ENCODE assay signal across 16 cellular contexts in the genomic region with DNA sequence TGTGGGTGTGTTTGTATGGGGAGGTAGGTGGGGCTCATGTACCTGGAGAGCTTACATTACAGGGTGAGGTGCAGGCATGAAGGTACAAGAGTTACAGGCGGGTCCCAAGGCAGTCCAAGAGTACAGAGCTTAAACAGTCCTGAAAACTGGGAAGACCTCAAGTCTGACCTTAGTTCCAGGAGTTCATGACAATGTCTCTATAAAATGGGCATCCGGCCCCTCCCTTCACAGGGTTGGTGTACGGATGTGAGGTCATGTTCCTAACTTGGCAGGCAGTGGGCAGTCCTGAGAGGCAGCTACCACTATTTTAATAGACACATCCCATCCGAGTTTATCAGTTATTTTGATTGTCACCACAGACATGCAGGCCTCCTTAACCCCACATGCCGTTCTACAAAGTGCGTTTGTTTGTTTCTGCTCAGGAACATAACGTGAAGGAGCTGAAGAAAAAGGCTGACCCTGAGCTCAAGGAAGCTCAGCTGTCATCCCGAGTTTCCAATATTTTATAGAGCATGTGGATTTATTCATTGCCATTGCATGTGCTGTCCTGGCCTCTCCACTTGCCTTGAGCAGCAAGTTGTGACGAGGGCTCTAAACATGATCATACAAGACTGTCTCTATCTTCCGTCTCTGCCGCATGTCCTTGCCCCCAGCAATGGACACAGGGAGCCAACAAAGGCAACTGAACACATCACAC.
DNase-seq lines count a peak whose midpoint lies in the region; ATAC-seq and TF ChIP-seq lines count a peak whose summit lies in the region.
"Had no signal": no experiment of that assay in that cellular context is flagged by ENCODE, and none has a peak within 500 bp of the region (broad histone marks: within the 10 kb centered on the region; RNA-seq: fewer than 3 reads in every experiment).

No MANE protein-coding gene starts in this region.

- CTCF ChIA-PET in activated CD4-positive, alpha-beta T cell treated with anti-CD3 and anti-CD28 coated beads, Interleukin-2, amount 10 ng/mL, durations not matched to agents 7 days and 5 days (lab: Charles Lee), result no interaction called here

- H3K4me1 Mint-ChIP-seq in activated CD4-positive, alpha-beta T cell treated with anti-CD3 and anti-CD28 coated beads, Interleukin-2, amount 10 ng/mL, durations not matched to agents 7 days and 5 days, result no peaks in the 10 kb centered on the region

- WGBS in esophagus, 2 donors, result 52 to 66% methylated on average over 11 of the region's 11 CpGs

- H3K27me3 ChIP-seq in right atrium auricular region (no peaks in the 10 kb centered on the region), esophagus (ENCODE audit: control insufficient read depth in 1 of 2, insufficient read depth in 2 of 2, low read length in 2 of 2) (no peaks in the 10 kb centered on the region), vagina (no peaks in the 10 kb centered on the region)
- H3K27me3 ChIP-seq: tibial artery had no signal

- no peaks in the 10 kb centered on the region for H3K36me3 Mint-ChIP-seq in activated CD4-positive, alpha-beta T cell treated with anti-CD3 and anti-CD28 coated beads, Interleukin-2, amount 10 ng/mL, durations not matched to agents 7 days and 5 days (ENCODE audit: low read depth)

- DNase-seq in Right ventricle myocardium inferior (ENCODE audit: missing footprints) (no peak), right atrium auricular region (ENCODE audit: low spot score) (no peak), mucosa of descending colon (peak in 2 of 3 donors; percentile 45 to 50), vagina (ENCODE audit: extremely low spot score in 2 of 2) (no peak), AG20443 (ENCODE audit: low spot score) (no peak), GM10266 (ENCODE audit: extremely low spot score) (no peak)
- DNase-seq in activated CD4-positive, alpha-beta T cell treated with anti-CD3 and anti-CD28 coated beads, Interleukin-2, amount 10 ng/mL, durations not matched to agents 7 days and 5 days, result no peak
- DNase-seq: 8988T; amniotic stem cell; NCI-H1048; retina; stimulated activated CD4-positive, alpha-beta T cell treated with anti-CD3 and anti-CD28 coated beads, Interleukin-2, amount 100 ng/mL, for 48 hours; tibial artery had no signal

- peaks cover 4% of the 10 kb centered on the region for H3K9me3 Mint-ChIP-seq in activated CD4-positive, alpha-beta T cell treated with anti-CD3 and anti-CD28 coated beads, Interleukin-2, amount 10 ng/mL, durations not matched to agents 7 days and 5 days

- no peaks in the 10 kb centered on the region for H3K9me3 ChIP-seq in right atrium auricular region
- H3K9me3 ChIP-seq in esophagus (ENCODE audit: control insufficient read depth in 2 of 2, insufficient read depth in 1 of 2, low read depth in 1 of 2, low read length in 1 of 2), result no peaks in the 10 kb centered on the region
- no peaks in the 10 kb centered on the region for H3K9me3 ChIP-seq in mucosa of descending colon
- H3K9me3 ChIP-seq in vagina, result no peaks in the 10 kb centered on the region
- H3K9me3 ChIP-seq: tibial artery had no signal

- H3K4me3 ChIP-seq in right atrium auricular region, result no peak overlapping the region
- no peak overlapping the region for H3K4me3 ChIP-seq in esophagus (ENCODE audit: low read depth in 1 of 2, low read length in 2 of 2)
- H3K4me3 ChIP-seq in mucosa of descending colon, result no peak overlapping the region
- no peak overlapping the region for H3K4me3 ChIP-seq in vagina
- H3K4me3 ChIP-seq: coronary artery, tibial artery had no signal

- H3K27me3 Mint-ChIP-seq in activated CD4-positive, alpha-beta T cell treated with anti-CD3 and anti-CD28 coated beads, Interleukin-2, amount 10 ng/mL, durations not matched to agents 7 days and 5 days, result no peaks in the 10 kb centered on the region

- no peaks in the 10 kb centered on the region for H3K36me3 ChIP-seq in right atrium auricular region
- no peaks in the 10 kb centered on the region for H3K36me3 ChIP-seq in esophagus (ENCODE audit: control insufficient read depth in 2 of 2, insufficient read depth in 2 of 2, low read length in 1 of 2)
- no peaks in the 10 kb centered on the region for H3K36me3 ChIP-seq in mucosa of descending colon (ENCODE audit: low read depth)
- no peaks in the 10 kb centered on the region for H3K36me3 ChIP-seq in vagina
- H3K36me3 ChIP-seq: tibial artery had no signal

- ATAC-seq in Right ventricle myocardium inferior (peak; percentile 20), mucosa of descending colon (peak; percentile 85)

- intact Hi-C loops in Right ventricle myocardium inferior (cut with DNase I) (no loop called here), mucosa of descending colon (cut with DNase I, micrococcal nuclease) (no loop called here), vagina (cut with DNase I) (no loop called here)

- POLR2A ChIA-PET in activated CD4-positive, alpha-beta T cell treated with anti-CD3 and anti-CD28 coated beads, Interleukin-2, amount 10 ng/mL, durations not matched to agents 7 days and 5 days (lab: Charles Lee), result no interaction called here

- no peak for TF ChIP-seq CTCF in right atrium auricular region (IDR thresholded peaks at IDR 0.05)
- no peak for TF ChIP-seq CTCF in mucosa of descending colon (IDR thresholded peaks at IDR 0.05)
- no peak for TF ChIP-seq CTCF in vagina (IDR thresholded peaks at IDR 0.05)
- TF ChIP-seq CTCF in GM10266 (IDR thresholded peaks at IDR 0.05; ENCODE audit: control insufficient read depth, insufficient read depth, low read depth, missing control alignments), result no peak

- no peak for TF ChIP-seq POLR2A in vagina (IDR thresholded peaks at IDR 0.05)

- H3K4me1 ChIP-seq in right atrium auricular region (no peaks in the 10 kb centered on the region), esophagus (ENCODE audit: control insufficient read depth in 2 of 2, insufficient read depth in 2 of 2, low read length in 1 of 2) (peaks cover 0 to 8% of the 10 kb centered on the region in 2 donors), mucosa of descending colon (ENCODE audit: low read depth) (peaks cover 19% of the 10 kb centered on the region), vagina (peaks cover 26% of the 10 kb centered on the region)
- H3K4me1 ChIP-seq: tibial artery had no signal

- no peak overlapping the region for H3K4me3 Mint-ChIP-seq in activated CD4-positive, alpha-beta T cell treated with anti-CD3 and anti-CD28 coated beads, Interleukin-2, amount 10 ng/mL, durations not matched to agents 7 days and 5 days

- H3K27ac Mint-ChIP-seq in activated CD4-positive, alpha-beta T cell treated with anti-CD3 and anti-CD28 coated beads, Interleukin-2, amount 10 ng/mL, durations not matched to agents 7 days and 5 days, result no peak overlapping the region
- H3K27ac Mint-ChIP-seq: activated T-helper 2 cell treated with anti-CD3 and anti-CD28 coated beads, Interferon-gamma antibody, Interleukin-2, Interleukin-4, amounts not matched to agents 10 μg/mL and 5 μg/mL and 100 μg/mL, durations not matched to agents 14 hours and 24 hours and 36 hours had no signal

- H3K27ac ChIP-seq in right atrium auricular region, result peak overlapping the region in 1 of 2 donors; percentile 36
- peak overlapping the region; percentile 22 to 26 for H3K27ac ChIP-seq in esophagus (ENCODE audit: low read depth in 2 of 2, low read length in 1 of 2)
- H3K27ac ChIP-seq in vagina, result peak overlapping the region; percentile 41
- H3K27ac ChIP-seq: coronary artery, tibial artery had no signal

Comparison
In these comparisons a context has a peak if more than half of its experiments do, and no peak if none do; other contexts are left out.
1. DNase-seq: peak in mucosa of descending colon (2 of 3); none in Right ventricle myocardium inferior (single experiment), right atrium auricular region (single experiment), vagina (0 of 2), AG20443 (single experiment), activated CD4-positive, alpha-beta T cell treated with anti-CD3 and anti-CD28 coated beads, Interleukin-2, amount 10 ng/mL, durations not matched to agents 7 days and 5 days (single experiment) and GM10266 (single experiment).